24 cellular contexts compared by ENCODE assay signal in the genomic region with DNA sequence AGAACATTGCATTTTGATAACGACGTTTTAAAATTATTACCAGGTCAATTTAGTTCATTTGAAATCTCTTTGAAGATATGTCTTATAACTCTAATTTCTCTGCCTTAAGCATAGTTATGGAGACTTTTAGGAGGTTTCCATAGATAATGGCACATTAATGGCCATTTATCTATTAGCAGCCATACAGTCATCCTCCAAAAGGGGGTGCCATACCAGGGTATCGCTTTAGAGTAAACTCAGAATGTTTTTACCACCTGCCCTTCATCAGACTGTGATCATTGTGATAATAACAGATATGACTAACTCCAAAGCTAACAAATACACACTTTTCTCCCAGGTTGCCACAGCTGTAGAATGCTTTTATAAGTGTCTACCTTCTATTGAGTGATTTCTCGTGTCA.
DNase-seq lines count a peak whose midpoint lies in the region; ATAC-seq and TF ChIP-seq lines count a peak whose summit lies in the region.
"Had no signal": no experiment of that assay in that cellular context is flagged by ENCODE, and none has a peak within 500 bp of the region (broad histone marks: within the 10 kb centered on the region; RNA-seq: fewer than 3 reads in every experiment).

No MANE protein-coding gene starts in this region.

- no peaks in the 10 kb centered on the region for H3F3A ChIP-seq in GM23338 (replicated peaks; ENCODE audit: low read depth)

- H3K4me3 ChIP-seq in GM23338 = no peak overlapping the region
- H3K4me3 ChIP-seq in OCI-LY7 (ENCODE audit: low read depth, low read length, poor library complexity, severe bottlenecking) = no peak overlapping the region
- H3K4me3 ChIP-seq in mucosa of descending colon = no peak overlapping the region
- H3K4me3 ChIP-seq: adrenal gland, cardiac muscle cell, K562 had no signal

- ATAC-seq in GM23338 (no peak), HG03460 (IDR thresholded peaks at IDR 0.05; ENCODE audit: unreplicated experiment) (no peak), mucosa of descending colon (no peak)
- no peak for ATAC-seq in natural killer cell treated with Interleukin-12 subunit alpha and Interleukin-12 subunit beta and Interleukin-15 and Interleukin-18, amount 100 ng/mL, for 72 hours
- ATAC-seq: K562, left colon had no signal

- H3K4me2 ChIP-seq in GM23338 (no peak overlapping the region), OCI-LY7 (ENCODE audit: low read length) (no peak overlapping the region)

- no TSS peak for BruUV-seq in OCI-LY7 (replicated peaks; lab: Mats Ljungman, UMichigan)

- H3K9me3 ChIP-seq in OCI-LY7 (ENCODE audit: low read length) (no peaks in the 10 kb centered on the region), mucosa of descending colon (no peaks in the 10 kb centered on the region)
- H3K9me3 ChIP-seq: adrenal gland had no signal

- H3K36me3 ChIP-seq in GM23338 (ENCODE audit: insufficient read depth) (no peaks in the 10 kb centered on the region), OCI-LY7 (ENCODE audit: insufficient read depth, low read length) (no peaks in the 10 kb centered on the region), mucosa of descending colon (ENCODE audit: low read depth) (no peaks in the 10 kb centered on the region)
- H3K36me3 ChIP-seq: adrenal gland, cardiac muscle cell had no signal

- peaks cover 3% of the 10 kb centered on the region; the same call in 1 of the 2 replicates for H3K9me2 ChIP-seq in GM23338 (ENCODE audit: insufficient read depth)
- no peaks in the 10 kb centered on the region for H3K9me2 ChIP-seq in OCI-LY7 (ENCODE audit: insufficient read depth, low read length)

- intact Hi-C loops in OCI-LY7 (cut with micrococcal nuclease; ENCODE audit: unreplicated experiment) = no loop called here
- intact Hi-C loops in mucosa of descending colon (cut with DNase I, micrococcal nuclease) = no loop called here

- H3K79me2 ChIP-seq in GM23338 (replicated peaks; ENCODE audit: insufficient read depth) (no peaks in the 10 kb centered on the region), OCI-LY7 (ENCODE audit: insufficient read depth, low read depth, low read length) (no peaks in the 10 kb centered on the region)

- DNase-seq in GM23338 (ENCODE audit: low spot score) = peak; percentile 41
- no peak for DNase-seq in OCI-LY7 (ENCODE audit: low spot score)
- DNase-seq in iPS-NIHi7 (ENCODE audit: extremely low spot score) = peak; percentile 12
- no peak for DNase-seq in mucosa of descending colon
- DNase-seq in NCI-H345 treated with DMSO at 0.1 percent for 48 hours (lab: John Stamatoyannopoulos, UW; ENCODE audit: unreplicated experiment) = no peak
- DNase-seq in natural killer cell treated with Interleukin-12 subunit alpha and Interleukin-12 subunit beta and Interleukin-15 and Interleukin-18, amount 100 ng/mL, for 72 hours (ENCODE audit: low spot score) = no peak
- DNase-seq: activated CD8-positive, alpha-beta memory T cell treated with anti-CD3 and anti-CD28 coated beads, Interleukin-2, amount 50 U/mL, for 48 hours; activated gamma-delta T cell treated with Interleukin-2 at 50 U/mL for 16 hours; adrenal gland; CD8-positive, alpha-beta memory T cell; dermis blood vessel endothelial cell; HFFc6; left colon; midbrain; NCI-H1105 treated with DMSO at 0.1 percent for 48 hours; NCI-H510A treated with DMSO at 0.1 percent for 48 hours; OCI-M1; SHP77; substantia nigra had no signal

- H3K27ac ChIP-seq in C4-2B (no peak overlapping the region), GM23338 (ENCODE audit: low read depth) (no peak overlapping the region), OCI-LY7 (ENCODE audit: low read depth, low read length, poor library complexity, severe bottlenecking) (no peak overlapping the region)
- H3K27ac ChIP-seq: adrenal gland, cardiac muscle cell, epithelial cell of prostate had no signal

- H4K20me1 ChIP-seq in GM23338 (replicated peaks; ENCODE audit: insufficient read depth) = no peaks in the 10 kb centered on the region
- H4K20me1 ChIP-seq in OCI-LY7 (ENCODE audit: insufficient read depth, low read length) = no peaks in the 10 kb centered on the region

- no peaks in the 10 kb centered on the region for H3K9me3 Mint-ChIP-seq in GM23338
- H3K9me3 Mint-ChIP-seq in natural killer cell treated with Interleukin-12 subunit alpha and Interleukin-12 subunit beta and Interleukin-15 and Interleukin-18, amount 100 ng/mL, for 72 hours = peaks cover 17% of the 10 kb centered on the region

- no peaks in the 10 kb centered on the region for H3K36me3 Mint-ChIP-seq in GM23338 (ENCODE audit: low read depth)
- H3K36me3 Mint-ChIP-seq in natural killer cell treated with Interleukin-12 subunit alpha and Interleukin-12 subunit beta and Interleukin-15 and Interleukin-18, amount 100 ng/mL, for 72 hours = no peaks in the 10 kb centered on the region
- H3K36me3 Mint-ChIP-seq: CD8-positive, alpha-beta memory T cell had no signal

- CTCF ChIA-PET in OCI-LY7 (lab: Charles Lee; ENCODE audit: unreplicated experiment) = no interaction called here

- no peaks in the 10 kb centered on the region for H3K27me3 ChIP-seq in GM23338 (ENCODE audit: insufficient read depth)
- H3K27me3 ChIP-seq: adrenal gland, cardiac muscle cell had no signal

- H2AFZ ChIP-seq in GM23338 (no peak overlapping the region), OCI-LY7 (ENCODE audit: low read length) (no peak overlapping the region)

- no peak overlapping the region for H3K27ac Mint-ChIP-seq in GM23338
- H3K27ac Mint-ChIP-seq in natural killer cell treated with Interleukin-12 subunit alpha and Interleukin-12 subunit beta and Interleukin-15 and Interleukin-18, amount 100 ng/mL, for 72 hours = no peak overlapping the region
- H3K27ac Mint-ChIP-seq: CD8-positive, alpha-beta memory T cell; HFFc6 had no signal

- POLR2A ChIA-PET in OCI-LY7 (lab: Charles Lee) = no interaction called here

- H3K4me1 Mint-ChIP-seq in GM23338 = no peaks in the 10 kb centered on the region
- no peaks in the 10 kb centered on the region for H3K4me1 Mint-ChIP-seq in natural killer cell treated with Interleukin-12 subunit alpha and Interleukin-12 subunit beta and Interleukin-15 and Interleukin-18, amount 100 ng/mL, for 72 hours (ENCODE audit: low read depth in 2 of 2)
- H3K4me1 Mint-ChIP-seq: CD8-positive, alpha-beta memory T cell had no signal

- H3K4me1 ChIP-seq in GM23338 (ENCODE audit: insufficient read depth) = no peaks in the 10 kb centered on the region
- no peaks in the 10 kb centered on the region for H3K4me1 ChIP-seq in OCI-LY7 (ENCODE audit: insufficient read depth, low read length, poor library complexity, severe bottlenecking)
- no peaks in the 10 kb centered on the region for H3K4me1 ChIP-seq in mucosa of descending colon (ENCODE audit: low read depth)
- H3K4me1 ChIP-seq: adrenal gland had no signal

- TF ChIP-seq CTCF in C4-2B (conservative IDR thresholded peaks at IDR 0.05) = peak; percentile 34
- peak; percentile 58 to 62 for TF ChIP-seq CTCF in GM23338 (conservative IDR thresholded peaks at IDR 0.05; ENCODE audit: low read depth in 2 of 2)
- peak; percentile 59 for TF ChIP-seq CTCF in OCI-LY7 (conservative IDR thresholded peaks at IDR 0.05; ENCODE audit: low read length)
- no peak for TF ChIP-seq CTCF in mucosa of descending colon (IDR thresholded peaks at IDR 0.05)

- H3K4me3 Mint-ChIP-seq in GM23338 = no peak overlapping the region
- H3K4me3 Mint-ChIP-seq in natural killer cell treated with Interleukin-12 subunit alpha and Interleukin-12 subunit beta and Interleukin-15 and Interleukin-18, amount 100 ng/mL, for 72 hours = no peak overlapping the region
- H3K4me3 Mint-ChIP-seq: CD8-positive, alpha-beta memory T cell; HFFc6 had no signal

- no peaks in the 10 kb centered on the region for H3K27me3 Mint-ChIP-seq in GM23338 (ENCODE audit: insufficient read depth, low read depth, poor library complexity)
- H3K27me3 Mint-ChIP-seq in natural killer cell treated with Interleukin-12 subunit alpha and Interleukin-12 subunit beta and Interleukin-15 and Interleukin-18, amount 100 ng/mL, for 72 hours = no peaks in the 10 kb centered on the region
- H3K27me3 Mint-ChIP-seq: CD8-positive, alpha-beta memory T cell had no signal

TF ChIP-seq in GM23338, 12 proteins besides CTCF, POLR2A, EP300 and RAD21:
- no peak for TF ChIP-seq ZNF114 (CRISPR knock-in tag; IDR thresholded peaks at IDR 0.05)
- TF ChIP-seq NANOG (IDR thresholded peaks at IDR 0.05; ENCODE audit: borderline replicate concordance) = no peak

Comparison
In these comparisons a context has a peak if more than half of its experiments do, and no peak if none do; other contexts are left out.
1. DNase-seq: peak in GM23338 (single experiment) and iPS-NIHi7 (single experiment); none in OCI-LY7 (single experiment), mucosa of descending colon (0 of 3), NCI-H345 treated with DMSO at 0.1 percent for 48 hours (single experiment) and natural killer cell treated with Interleukin-12 subunit alpha and Interleukin-12 subunit beta and Interleukin-15 and Interleukin-18, amount 100 ng/mL, for 72 hours (single experiment).